In genomic region chr4:123166023-123166422, GRCh38 we compare ENCODE assay signal across 23 cellular contexts.
"Had no signal": no experiment of that assay in that cellular context is flagged by ENCODE, and none has a peak within 500 bp of the region (broad histone marks: within the 10 kb centered on the region; RNA-seq: fewer than 3 reads in every experiment).

No MANE protein-coding gene starts in this region.

- H3K27me3 ChIP-seq: foreskin keratinocyte, left lung, spleen, tibial artery, upper lobe of left lung, vagina had no signal

- H3K27me3 Mint-ChIP-seq: dendritic cell treated with granulocyte-macrophage colony-stimulating factor and Interleukin-4, amounts not matched to agents 40 ng/mL and 50 ng/mL, for 4 days; effector memory CD8-positive, alpha-beta T cell; memory B cell; naive B cell; stimulated activated memory B cell treated with anti-CD40 and anti-IgM and Interleukin-4, amounts not matched to agents 10 μg/mL and 1 μg/mL and 100 μg/mL, for 72 hours; stimulated activated naive CD8-positive, alpha-beta T cell treated with anti-CD3 and anti-CD28 coated beads, Interleukin-15, Interleukin-2, amounts not matched to agents 100 ng/mL and 50 ng/mL, for 24 hours had no signal

- H3K27ac Mint-ChIP-seq: dendritic cell treated with granulocyte-macrophage colony-stimulating factor and Interleukin-4, amounts not matched to agents 40 ng/mL and 50 ng/mL, for 4 days; effector memory CD8-positive, alpha-beta T cell; immature natural killer cell; memory B cell; naive B cell; nephron progenitor cell; stimulated activated memory B cell treated with anti-CD40 and anti-IgM and Interleukin-4, amounts not matched to agents 10 μg/mL and 1 μg/mL and 100 μg/mL, for 72 hours; stimulated activated naive CD8-positive, alpha-beta T cell treated with anti-CD3 and anti-CD28 coated beads, Interleukin-15, Interleukin-2, amounts not matched to agents 100 ng/mL and 50 ng/mL, for 24 hours had no signal

- H3K36me3 Mint-ChIP-seq: immature natural killer cell; naive B cell; stimulated activated memory B cell treated with anti-CD40 and anti-IgM and Interleukin-4, amounts not matched to agents 10 μg/mL and 1 μg/mL and 100 μg/mL, for 72 hours had no signal

- H3K27ac ChIP-seq: foreskin keratinocyte, left lung, lower lobe of right lung, psoas muscle, spleen, tibial artery, upper lobe of left lung, vagina had no signal

- H3K4me3 ChIP-seq: left lung, lower lobe of right lung, psoas muscle, spleen, tibial artery, upper lobe of left lung, vagina had no signal

- H3K9me3 ChIP-seq: left lung, lower lobe of right lung, psoas muscle, spleen, tibial artery, upper lobe of left lung, vagina had no signal

- H3K4me3 Mint-ChIP-seq: dendritic cell treated with granulocyte-macrophage colony-stimulating factor and Interleukin-4, amounts not matched to agents 40 ng/mL and 50 ng/mL, for 4 days; effector memory CD8-positive, alpha-beta T cell; immature natural killer cell; memory B cell; naive B cell; nephron progenitor cell; stimulated activated memory B cell treated with anti-CD40 and anti-IgM and Interleukin-4, amounts not matched to agents 10 μg/mL and 1 μg/mL and 100 μg/mL, for 72 hours; stimulated activated naive CD8-positive, alpha-beta T cell treated with anti-CD3 and anti-CD28 coated beads, Interleukin-15, Interleukin-2, amounts not matched to agents 100 ng/mL and 50 ng/mL, for 24 hours had no signal

- H3K4me1 ChIP-seq: lower lobe of right lung, psoas muscle, spleen, upper lobe of left lung had no signal

- H3K4me1 Mint-ChIP-seq: immature natural killer cell; memory B cell; naive B cell; stimulated activated memory B cell treated with anti-CD40 and anti-IgM and Interleukin-4, amounts not matched to agents 10 μg/mL and 1 μg/mL and 100 μg/mL, for 72 hours had no signal

- FAIRE-seq: keratinocyte had no signal

- H3K9me3 Mint-ChIP-seq: dendritic cell treated with granulocyte-macrophage colony-stimulating factor and Interleukin-4, amounts not matched to agents 40 ng/mL and 50 ng/mL, for 4 days; effector memory CD8-positive, alpha-beta T cell; immature natural killer cell; memory B cell; nephron progenitor cell; stimulated activated memory B cell treated with anti-CD40 and anti-IgM and Interleukin-4, amounts not matched to agents 10 μg/mL and 1 μg/mL and 100 μg/mL, for 72 hours; stimulated activated naive CD8-positive, alpha-beta T cell treated with anti-CD3 and anti-CD28 coated beads, Interleukin-15, Interleukin-2, amounts not matched to agents 100 ng/mL and 50 ng/mL, for 24 hours had no signal

- ATAC-seq: effector memory CD8-positive, alpha-beta T cell; foreskin keratinocyte; left lung; lower lobe of right lung; psoas muscle; sciatic nerve; stimulated activated memory B cell treated with anti-CD40 and anti-IgM and Interleukin-4, amounts not matched to agents 10 μg/mL and 1 μg/mL and 100 μg/mL, for 72 hours had no signal

- DNase-seq: effector memory CD8-positive, alpha-beta T cell; foreskin keratinocyte; immature natural killer cell; left lung; lower lobe of right lung; midbrain; naive B cell; nephron progenitor cell; psoas muscle; retina; spleen; stimulated activated CD4-positive, alpha-beta T cell treated with anti-CD3 and anti-CD28 coated beads, Interleukin-15, amount 100 ng/mL, for 24 hours; stimulated activated CD4-positive, alpha-beta T cell treated with anti-CD3 and anti-CD28 coated beads, Interleukin-1b, Interleukin-23, amount 100 ng/mL, for 48 hours; stimulated activated CD4-positive, alpha-beta T cell treated with anti-CD3 and anti-CD28 coated beads, Interleukin-4, amount 100 ng/mL, for 24 hours; tibial artery; upper lobe of left lung had no signal

- H3K36me3 ChIP-seq: left lung, lower lobe of right lung, spleen, tibial artery, upper lobe of left lung, vagina had no signal
